12 cellular contexts compared by ENCODE assay signal in the genomic region with DNA sequence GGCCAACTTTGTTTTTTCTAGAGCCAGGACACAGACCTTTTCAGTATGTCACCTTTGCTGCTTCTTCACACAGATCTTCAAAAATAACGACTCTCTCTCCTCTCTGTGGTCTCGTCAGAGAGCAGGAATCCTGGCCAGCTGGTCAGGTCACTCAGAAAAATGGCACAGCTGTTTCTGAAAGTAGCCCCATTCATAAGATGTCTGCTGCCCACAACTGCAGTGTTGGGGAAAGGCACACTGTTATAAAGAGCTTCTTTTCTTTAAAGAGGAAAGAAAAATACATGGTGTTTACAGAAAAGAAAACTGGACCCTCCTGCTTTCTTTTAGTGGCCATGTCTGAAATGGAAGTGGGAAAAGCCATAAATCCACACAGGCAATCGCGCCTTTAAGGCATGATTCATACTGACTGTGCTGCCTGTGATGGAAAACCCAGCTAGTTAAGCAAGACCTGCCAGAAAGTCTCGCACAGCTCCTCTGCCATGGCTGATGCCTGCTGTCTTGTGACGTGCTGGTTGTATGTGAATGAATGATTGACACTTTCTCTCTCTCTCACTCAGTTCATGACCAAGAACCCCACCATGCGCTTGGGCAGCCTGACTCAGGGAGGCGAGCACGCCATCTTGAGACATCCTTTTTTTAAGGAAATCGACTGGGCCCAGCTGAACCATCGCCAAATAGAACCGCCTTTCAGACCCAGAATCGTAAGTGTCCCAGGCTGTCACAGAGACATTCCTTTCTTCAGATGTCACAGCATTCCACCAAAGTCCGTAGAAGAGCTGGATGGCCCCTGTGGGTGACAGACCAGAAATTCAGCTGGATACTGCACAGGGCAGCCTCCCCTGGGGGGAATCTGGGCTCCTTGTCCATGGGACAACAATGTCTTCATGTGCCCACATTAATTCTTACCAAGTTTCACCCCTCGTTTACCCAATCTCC.
A peak's percentile ranks its signal among the peaks of the same experiment; 100 is the strongest.
DNase-seq lines count a peak whose midpoint lies in the region; ATAC-seq, FAIRE-seq and TF ChIP-seq lines count a peak whose summit lies in the region.
"Had no signal": no experiment of that assay in that cellular context is flagged by ENCODE, and none has a peak within 500 bp of the region (broad histone marks: within the 10 kb centered on the region; RNA-seq: fewer than 3 reads in every experiment).

No MANE protein-coding gene starts in this region.

- peaks cover 0 to 26% (median 0%) of the 10 kb centered on the region in 11 experiments; a peak in 5 of 22 replicates for H3K9me3 ChIP-seq in BLaER1 treated with 17β-estradiol and CSF1 and Interleukin-3, amounts not matched to agents 10 nM and 100 nM (replicated peaks in 1 of 11)
- no peaks in the 10 kb centered on the region for H3K9me3 ChIP-seq in MG63

- H3K4me3 Mint-ChIP-seq in natural killer cell, result no peak overlapping the region

- peaks cover 38 to 53% of the 10 kb centered on the region in 2 donors for H3K4me1 Mint-ChIP-seq in natural killer cell

- H3K27ac Mint-ChIP-seq in natural killer cell, result peak overlapping the region; percentile 74 to 86

- peak; percentile 70 for DNase-seq in MG63
- DNase-seq in bronchial epithelial cell (ENCODE audit: low read depth), result peak; percentile 88
- DNase-seq in natural killer cell, result no peak
- no peak for DNase-seq in HuH-7.5 (ENCODE audit: low spot score)
- no peak for DNase-seq in ecto neural progenitor cell (ENCODE audit: low spot score)
- DNase-seq in GDM1 (lab: John Stamatoyannopoulos, UW), result no peak
- DNase-seq in SHP77 (lab: John Stamatoyannopoulos, UW), result no peak
- DNase-seq: KBM-7; SHP77 treated with DMSO at 0.1 percent for 48 hours; stimulated activated CD4-positive, alpha-beta T cell treated with anti-CD3 and anti-CD28 coated beads, Interleukin-2, amount 100 ng/mL, for 24 hours had no signal

- H3K9me3 Mint-ChIP-seq in natural killer cell, result no peaks in the 10 kb centered on the region

- H3K27me3 ChIP-seq in BLaER1 treated with 17β-estradiol and CSF1 and Interleukin-3, amounts not matched to agents 10 nM and 100 nM, result no peaks in the 10 kb centered on the region
- no peaks in the 10 kb centered on the region for H3K27me3 ChIP-seq in MG63
- H3K27me3 ChIP-seq in bronchial epithelial cell (ENCODE audit: control insufficient read depth, insufficient read depth, low read length), result no peaks in the 10 kb centered on the region

- no peak for TF ChIP-seq CTCF in bronchial epithelial cell (IDR thresholded peaks at IDR 0.05; ENCODE audit: insufficient read depth, low read length, severe bottlenecking)
- TF ChIP-seq CTCF in natural killer cell (IDR thresholded peaks at IDR 0.05), result no peak

- peaks cover 32 to 85% (median 46%) of the 10 kb centered on the region in 10 experiments for H3K4me1 ChIP-seq in BLaER1 treated with 17β-estradiol and CSF1 and Interleukin-3, amounts not matched to agents 10 nM and 100 nM

- no peaks in the 10 kb centered on the region for H3K27me3 Mint-ChIP-seq in natural killer cell (ENCODE audit: low read depth in 2 of 2)

- H3K9ac ChIP-seq in BLaER1 treated with 17β-estradiol and CSF1 and Interleukin-3, amounts not matched to agents 10 nM and 100 nM, result no peak overlapping the region

- peak; percentile 40 for FAIRE-seq in bronchial epithelial cell (lab: Jason Lieb, UNC)
- FAIRE-seq: H1 had no signal

- peaks cover 0 to 56% (median 28%) of the 10 kb centered on the region in 11 experiments; a peak in 15 of 22 replicates for H3K36me3 ChIP-seq in BLaER1 treated with 17β-estradiol and CSF1 and Interleukin-3, amounts not matched to agents 10 nM and 100 nM
- H3K36me3 ChIP-seq in MG63 (no peaks in the 10 kb centered on the region), bronchial epithelial cell (ENCODE audit: control insufficient read depth, insufficient read depth, low read length) (peaks cover 3% of the 10 kb centered on the region)

- intact Hi-C loops in natural killer cell (cut with micrococcal nuclease), result no loop called here

- no peak for ATAC-seq in natural killer cell

- peak overlapping the region in 10 of 11 experiments; percentile 1 to 93 (median 38); a peak in 16 of 22 replicates for H3K27ac ChIP-seq in BLaER1 treated with 17β-estradiol and CSF1 and Interleukin-3, amounts not matched to agents 10 nM and 100 nM

- peaks cover 39% of the 10 kb centered on the region for H3K36me3 Mint-ChIP-seq in natural killer cell

- no peak overlapping the region for H3K4me3 ChIP-seq in BLaER1 treated with 17β-estradiol and CSF1 and Interleukin-3, amounts not matched to agents 10 nM and 100 nM
- H3K4me3 ChIP-seq in MG63, result no peak overlapping the region
- no peak overlapping the region for H3K4me3 ChIP-seq in bronchial epithelial cell (ENCODE audit: low read depth, low read length)

- peak overlapping the region in 10 of 11 experiments; percentile 15 to 95 (median 27); a peak in 16 of 22 replicates for H3K4me2 ChIP-seq in BLaER1 treated with 17β-estradiol and CSF1 and Interleukin-3, amounts not matched to agents 10 nM and 100 nM

- H4K20me1 ChIP-seq in BLaER1 treated with 17β-estradiol and CSF1 and Interleukin-3, amounts not matched to agents 10 nM and 100 nM, result no peaks in the 10 kb centered on the region

Comparison
In these comparisons a context has a peak if more than half of its experiments do, and no peak if none do; other contexts are left out.
1. DNase-seq: peak in MG63 (single experiment) and bronchial epithelial cell (single experiment); none in natural killer cell (single experiment), HuH-7.5 (single experiment), ecto neural progenitor cell (single experiment), GDM1 (single experiment) and SHP77 (0 of 2).